In genomic region chr12:79560165-79560889, GRCh38 we compare ENCODE assay signal across 23 cellular contexts.
DNase-seq lines count a peak whose midpoint lies in the region; ATAC-seq, FAIRE-seq and TF ChIP-seq lines count a peak whose summit lies in the region.
"Had no signal": no experiment of that assay in that cellular context is flagged by ENCODE, and none has a peak within 500 bp of the region (broad histone marks: within the 10 kb centered on the region; RNA-seq: fewer than 3 reads in every experiment).

No MANE protein-coding gene starts in this region.

- intact Hi-C loops in Panc1 (cut with micrococcal nuclease; ENCODE audit: unreplicated experiment), result no loop called here

- H3K4me1 ChIP-seq in Panc1 (ENCODE audit: control insufficient read depth, insufficient read depth, low read length), result peaks cover 10% of the 10 kb centered on the region
- peaks cover 2 to 5% of the 10 kb centered on the region in 2 donors for H3K4me1 ChIP-seq in small intestine (ENCODE audit: control insufficient read depth in 2 of 2, insufficient read depth in 1 of 2, low read depth in 1 of 2, low read length in 1 of 2)

- BruUV-seq in Panc1 (replicated peaks; lab: Mats Ljungman, UMichigan), result no TSS peak

- no peak for ATAC-seq in Panc1

- WGBS in small intestine, 3 donors, result 38 to 62% (median 50%) methylated on average over 7 of the region's 7 CpGs

- H3K36me3 ChIP-seq in Panc1 (ENCODE audit: control insufficient read depth, insufficient read depth, low read length) (no peaks in the 10 kb centered on the region; the same call in 1 of the 2 replicates), small intestine (ENCODE audit: control insufficient read depth in 2 of 2, insufficient read depth in 2 of 2, low read length in 2 of 2) (no peaks in the 10 kb centered on the region)
- H3K36me3 ChIP-seq: ovary, vagina, WERI-Rb-1 had no signal

- CTCF ChIA-PET in Panc1 (lab: Charles Lee), result interaction anchor here (0.6 kb wide), 1 partner anchor 319 kb away, joined by 3 read pairs; no protein-coding TSS in a partner anchor

- H3K4me3 ChIP-seq in Panc1 (ENCODE audit: low read depth in 2 of 2, low read length in 2 of 2) (no peak overlapping the region), small intestine (ENCODE audit: low read depth in 1 of 2, low read length in 2 of 2) (no peak overlapping the region)
- H3K4me3 ChIP-seq: ovary, stomach, vagina had no signal

- FAIRE-seq in small intestine (lab: Jason Lieb, UNC), result no peak

- DNase-seq in ELF-1 (ENCODE audit: low read depth, low spot score), result peak; percentile 50
- no peak for DNase-seq in Panc1 (ENCODE audit: low read depth, low spot score)
- DNase-seq in left kidney (ENCODE audit: low read depth, low spot score), result peak; percentile 57
- DNase-seq in small intestine, result peak; percentile 88
- DNase-seq in NCI-H526 treated with DMSO at 0.1 percent for 48 hours (lab: John Stamatoyannopoulos, UW), result no peak
- no peak for DNase-seq in HCEC 1CT
- DNase-seq in NCI-H2227 (lab: John Stamatoyannopoulos, UW; ENCODE audit: unreplicated experiment), result no peak
- no peak for DNase-seq in activated CD4-positive, alpha-beta T cell treated with anti-CD3 and anti-CD28 coated beads, Interleukin-2, amount 50 U/mL, for 1 hour
- DNase-seq: activated CD4-positive, alpha-beta T cell treated with anti-CD3 and anti-CD28 coated beads, Interleukin-2, amount 50 U/mL, for 48 hours; activated naive CD4-positive, alpha-beta T cell; activated T-cell treated with anti-CD3 and anti-CD28 coated beads for 4 hours; CD8-positive, alpha-beta memory T cell; central memory CD4-positive, alpha-beta T cell; naive B cell; NCI-H1092 treated with DMSO at 0.1 percent for 48 hours; NCI-H2029 treated with DMSO at 0.1 percent for 48 hours; NCI-H510A; ovary; SHP77 treated with DMSO at 0.1 percent for 48 hours; stimulated activated CD4-positive, alpha-beta T cell treated with anti-CD3 and anti-CD28 coated beads, Interleukin-2, amount 100 ng/mL, for 48 hours; stomach; WERI-Rb-1 had no signal

- no peaks in the 10 kb centered on the region for H3K9me3 ChIP-seq in Panc1 (ENCODE audit: control insufficient read depth, insufficient read depth, low read depth, low read length)
- no peaks in the 10 kb centered on the region for H3K9me3 ChIP-seq in small intestine (ENCODE audit: control insufficient read depth, low read depth)
- H3K9me3 ChIP-seq: ovary, vagina had no signal

- no peak for TF ChIP-seq CTCF in Panc1 (IDR thresholded peaks at IDR 0.05)

- peak overlapping the region; percentile 5; the same call in 1 of the 2 replicates for H3K27ac ChIP-seq in Panc1 (ENCODE audit: low read length)
- peak overlapping the region; percentile 41 to 73 for H3K27ac ChIP-seq in small intestine (ENCODE audit: low read depth in 1 of 2, low read length in 1 of 2)
- H3K27ac ChIP-seq: WERI-Rb-1 had no signal

- POLR2A ChIA-PET in Panc1 (lab: Charles Lee), result no interaction called here

- in situ Hi-C loops in Panc1 (cut with HindIII; ENCODE audit: low pct_unique_long_range_greater_than_20kb, low sequenced_read_pairs), result no loop called here

- no peaks in the 10 kb centered on the region for H3K27me3 ChIP-seq in Panc1 (ENCODE audit: control insufficient read depth, insufficient read depth, low read length)
- H3K27me3 ChIP-seq in small intestine (ENCODE audit: control insufficient read depth in 2 of 2, insufficient read depth in 2 of 2, low read length in 2 of 2), result no peaks in the 10 kb centered on the region
- H3K27me3 ChIP-seq: ovary, stomach, vagina had no signal

Comparison
In these comparisons a context has a peak if more than half of its experiments do, and no peak if none do; other contexts are left out.
1. DNase-seq: peak in ELF-1 (single experiment), left kidney (single experiment) and small intestine (single experiment); none in Panc1 (single experiment), NCI-H526 treated with DMSO at 0.1 percent for 48 hours (single experiment), HCEC 1CT (single experiment), NCI-H2227 (single experiment) and activated CD4-positive, alpha-beta T cell treated with anti-CD3 and anti-CD28 coated beads, Interleukin-2, amount 50 U/mL, for 1 hour (single experiment).